10 cellular contexts compared by ENCODE assay signal in the genomic region with DNA sequence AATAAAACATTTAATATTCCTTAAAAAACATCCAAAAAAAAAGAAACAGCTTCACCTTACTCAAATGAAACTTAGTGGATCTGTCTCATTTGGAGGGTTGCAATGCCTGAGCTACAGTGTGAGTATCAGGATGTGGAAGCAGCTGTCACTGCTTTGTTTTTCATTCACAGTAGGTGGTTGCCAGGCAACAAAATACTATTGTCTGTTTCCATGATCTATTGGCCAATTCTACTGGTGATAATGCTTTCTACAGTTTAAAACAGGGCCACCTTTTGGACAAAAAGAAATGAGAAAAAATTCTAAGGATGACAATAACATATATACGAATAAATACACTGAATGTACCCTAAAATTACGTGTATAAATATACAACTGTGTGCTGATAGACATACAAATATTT.
DNase-seq lines count a peak whose midpoint lies in the region; ATAC-seq, FAIRE-seq and TF ChIP-seq lines count a peak whose summit lies in the region.
"Had no signal": no experiment of that assay in that cellular context is flagged by ENCODE, and none has a peak within 500 bp of the region (broad histone marks: within the 10 kb centered on the region; RNA-seq: fewer than 3 reads in every experiment).

No MANE protein-coding gene starts in this region.

- peaks cover 13% of the 10 kb centered on the region for H3K27me3 Mint-ChIP-seq in nephron (ENCODE audit: low read depth)

- H3K27me3 ChIP-seq in brain microvascular endothelial cell (replicated peaks) = no peaks in the 10 kb centered on the region

- TF ChIP-seq POLR2A in H54 (IDR thresholded peaks at IDR 0.05; ENCODE audit: low read depth, low read length) = no peak

- H3K4me3 Mint-ChIP-seq in nephron = peak overlapping the region in 2 of 3 experiments; percentile 21 to 54

- H3K4me3 ChIP-seq in GM12865 (ENCODE audit: low read depth, low read length) (no peak overlapping the region), brain microvascular endothelial cell (ENCODE audit: low read depth, low read length) (no peak overlapping the region)
- H3K4me3 ChIP-seq: SK-N-MC had no signal

- no peak overlapping the region for H3K27ac Mint-ChIP-seq in nephron

- no peak for FAIRE-seq in H54 (lab: Jason Lieb, UNC)

- H3K27ac ChIP-seq in brain microvascular endothelial cell = no peak overlapping the region
- H3K27ac ChIP-seq: SK-N-MC had no signal

- peaks cover 13% of the 10 kb centered on the region for H3K4me1 Mint-ChIP-seq in nephron

- TF ChIP-seq CTCF in GM12865 (IDR thresholded peaks at IDR 0.05; ENCODE audit: insufficient read depth, low read depth, low read length, missing control alignments) = no peak
- no peak for TF ChIP-seq CTCF in brain microvascular endothelial cell (IDR thresholded peaks at IDR 0.05; ENCODE audit: low read depth, low read length, missing control alignments)
- no peak for TF ChIP-seq CTCF in nephron (IDR thresholded peaks at IDR 0.05; ENCODE audit: unreplicated experiment in 3 of 3)

- no peaks in the 10 kb centered on the region for H3K36me3 Mint-ChIP-seq in nephron (ENCODE audit: low read depth)

- no peaks in the 10 kb centered on the region for H3K36me3 ChIP-seq in brain microvascular endothelial cell (replicated peaks)

- H3K9me3 Mint-ChIP-seq in nephron = no peaks in the 10 kb centered on the region

- ATAC-seq in GM19023 (IDR thresholded peaks at IDR 0.05; ENCODE audit: unreplicated experiment) = no peak

- DNase-seq in GM12865 (ENCODE audit: low read depth) (peak; percentile 38), NCI-H1694 (lab: John Stamatoyannopoulos, UW) (peak; percentile 75), brain microvascular endothelial cell (peak; percentile 69), NCI-H1048 (lab: John Stamatoyannopoulos, UW) (no peak), H54 (ENCODE audit: insufficient read length, low spot score) (no peak)
- no peak for DNase-seq in activated CD4-positive, alpha-beta T cell treated with anti-CD3 and anti-CD28 coated beads, Interleukin-2, amount 50 U/mL, for 1 hour
- DNase-seq: activated naive CD4-positive, alpha-beta T cell treated with anti-CD3 and anti-CD28 coated beads, Interleukin-2, amount 50 U/mL, for 16 hours had no signal

- in situ Hi-C loops in brain microvascular endothelial cell (cut with HindIII; ENCODE audit: low pct_ligation_motif_present, low sequenced_read_pairs) = no loop called here

Comparison
In these comparisons a context has a peak if more than half of its experiments do, and no peak if none do; other contexts are left out.
1. DNase-seq: peak in GM12865 (single experiment), NCI-H1694 (single experiment) and brain microvascular endothelial cell (single experiment); none in activated CD4-positive, alpha-beta T cell treated with anti-CD3 and anti-CD28 coated beads, Interleukin-2, amount 50 U/mL, for 1 hour (single experiment), NCI-H1048 (single experiment) and H54 (single experiment).